Comparison of ENCODE assay signal across 23 cellular contexts in genomic region chr6:157339432-157339831, GRCh38. TPM values are rescaled to one million over a fixed set of nuclear protein-coding genes. Genes with fewer than 3 reads are reported as not detected.
A peak's percentile ranks its signal among the peaks of the same experiment; 100 is the strongest.
DNase-seq lines count a peak whose midpoint lies in the region; ATAC-seq, FAIRE-seq and TF ChIP-seq lines count a peak whose summit lies in the region.
"Had no signal": no experiment of that assay in that cellular context is flagged by ENCODE, and none has a peak within 500 bp of the region (broad histone marks: within the 10 kb centered on the region; RNA-seq: fewer than 3 reads in every experiment).

No MANE protein-coding gene starts in this region.

- no peak for TF ChIP-seq POLR2A in ovary (IDR thresholded peaks at IDR 0.05)

- intact Hi-C loops in ovary (cut with DNase I) = no loop called here

- H4K20me1 ChIP-seq in keratinocyte (ENCODE audit: control insufficient read depth, extremely low read depth, insufficient read depth, low read length) = no peaks in the 10 kb centered on the region

- dilution Hi-C loops in keratinocyte (cut with MboI; ENCODE audit: extremely low pct_ligation_motif_present, low sequenced_read_pairs) = no loop called here

- no peak overlapping the region for H3K9ac ChIP-seq in keratinocyte (ENCODE audit: control insufficient read depth, extremely low read depth, insufficient read depth, low read length)

- POLR2A ChIA-PET in WTC11 (lab: Charles Lee) = no interaction called here

- TF ChIP-seq EP300 in Ishikawa (IDR thresholded peaks at IDR 0.05; ENCODE audit: borderline replicate concordance) = no peak
- no peak for TF ChIP-seq EP300 in ovary (IDR thresholded peaks at IDR 0.05)

- no peaks in the 10 kb centered on the region for H3K27me3 Mint-ChIP-seq in WTC11 (ENCODE audit: low read depth)

- H3K36me3 Mint-ChIP-seq in WTC11 = no peaks in the 10 kb centered on the region
- H3K36me3 Mint-ChIP-seq: activated CD8-positive, alpha-beta memory T cell treated with anti-CD3 and anti-CD28 coated beads, Interleukin-2, amount 10 ng/mL, durations not matched to agents 7 days and 5 days; naive thymus-derived CD8-positive, alpha-beta T cell had no signal

- no peak overlapping the region for H2AFZ ChIP-seq in keratinocyte (ENCODE audit: control insufficient read depth, low read length)

- H3K9me3 ChIP-seq in keratinocyte (ENCODE audit: control insufficient read depth, low read depth, low read length) (no peaks in the 10 kb centered on the region), ovary (no peaks in the 10 kb centered on the region)
- H3K9me3 ChIP-seq: heart left ventricle, upper lobe of right lung had no signal

- no peaks in the 10 kb centered on the region for H3K79me2 ChIP-seq in keratinocyte (ENCODE audit: control insufficient read depth, insufficient read depth, low read length)

- H3K27ac ChIP-seq in keratinocyte (ENCODE audit: control insufficient read depth, insufficient read depth, low read length) = no peak overlapping the region
- H3K27ac ChIP-seq in ovary = no peak overlapping the region
- H3K27ac ChIP-seq: heart left ventricle, upper lobe of right lung had no signal

- TF ChIP-seq CTCF in GM06990 (IDR thresholded peaks at IDR 0.05; ENCODE audit: insufficient read depth, low read length, poor library complexity, severe bottlenecking) (peak; percentile 28), WTC11 (IDR thresholded peaks at IDR 0.05) (no peak), keratinocyte (optimal IDR thresholded peaks at IDR 0.05 in 1 of 3, IDR thresholded peaks at IDR 0.05 in 1 of 3, conservative IDR thresholded peaks at IDR 0.05 in 1 of 3; ENCODE audit: extremely low read depth in 1 of 3, insufficient read depth in 2 of 3, low read length in 3 of 3) (peak in 2 of 3 experiments; percentile 26 to 56), ovary (IDR thresholded peaks at IDR 0.05) (no peak)

- peak; percentile 37; the same call in 1 of the 2 replicates for TF ChIP-seq RAD21 in Ishikawa (IDR thresholded peaks at IDR 0.05; ENCODE audit: low read depth)

- H3K4me1 Mint-ChIP-seq in WTC11 = no peaks in the 10 kb centered on the region
- H3K4me1 Mint-ChIP-seq: activated CD8-positive, alpha-beta memory T cell treated with anti-CD3 and anti-CD28 coated beads, Interleukin-2, amount 10 ng/mL, durations not matched to agents 7 days and 5 days; activated T-helper 17 cell treated with anti-CD3 and anti-CD28 coated beads, Interleukin-2, amount 50 U/mL, for 72 hours; naive thymus-derived CD8-positive, alpha-beta T cell had no signal

- CTCF ChIA-PET in WTC11 (lab: Charles Lee) = interaction anchor here (0.7 to 1.3 kb wide), 2 partner anchors 14 to 330 kb away, joined by 3 to 5 read pairs; no protein-coding TSS in a partner anchor

- 88 to 100% (median 94%) methylated on average over 1 of the region's 1 CpG for WGBS in ovary, 3 donors

- H3K27ac Mint-ChIP-seq in WTC11 = no peak overlapping the region
- H3K27ac Mint-ChIP-seq: activated CD8-positive, alpha-beta memory T cell treated with anti-CD3 and anti-CD28 coated beads, Interleukin-2, amount 10 ng/mL, durations not matched to agents 7 days and 5 days; activated T-helper 17 cell treated with anti-CD3 and anti-CD28 coated beads, Interleukin-2, amount 50 U/mL, for 72 hours; naive thymus-derived CD8-positive, alpha-beta T cell had no signal

- H3K4me3 ChIP-seq in GM06990 (replicated peaks; ENCODE audit: low read depth, low read length) (no peak overlapping the region), keratinocyte (ENCODE audit: control insufficient read depth in 2 of 3, extremely low read depth in 1 of 3, insufficient read depth in 2 of 3, low read depth in 1 of 3, low read length in 3 of 3) (no peak overlapping the region), ovary (no peak overlapping the region)
- H3K4me3 ChIP-seq: heart left ventricle, upper lobe of right lung had no signal

- no peak for FAIRE-seq in keratinocyte (lab: Jason Lieb, UNC)
- FAIRE-seq: GM12892, HTR-8/SVneo, small intestine had no signal

- DNase-seq in GM06990 (ENCODE audit: extremely low read depth, insufficient read length) = no peak
- DNase-seq in WTC11 (ENCODE audit: low spot score) = no peak
- no peak for DNase-seq in keratinocyte (ENCODE audit: low read depth, low spot score)
- DNase-seq in 8988T = no peak
- no peak for DNase-seq in NCI-H2196 (lab: John Stamatoyannopoulos, UW; ENCODE audit: unreplicated experiment)
- no peak for DNase-seq in ovary
- DNase-seq: activated CD4-positive, alpha-beta T cell treated with anti-CD3 and anti-CD28 coated beads for 1 hour; activated CD8-positive, alpha-beta memory T cell treated with anti-CD3 and anti-CD28 coated beads, Interleukin-2, amount 10 ng/mL, durations not matched to agents 7 days and 5 days; effector memory CD4-positive, alpha-beta T cell; heart left ventricle; naive thymus-derived CD8-positive, alpha-beta T cell; NCI-H1694 treated with DMSO at 0.1 percent for 48 hours; NK-92 treated with Interleukin-12 subunit alpha and Interleukin-12 subunit beta, amount 100 ng/mL, for 24 hours; posterior cingulate gyrus; SHP77 treated with DMSO at 0.1 percent for 48 hours; small intestine; stimulated activated CD4-positive, alpha-beta T cell treated with anti-CD3 and anti-CD28 coated beads, Interleukin-4, amount 100 ng/mL, for 24 hours; upper lobe of right lung had no signal

- H3K9me1 ChIP-seq in keratinocyte (ENCODE audit: control insufficient read depth, extremely low read depth, insufficient read depth, low read length) = no peaks in the 10 kb centered on the region

- H3K27me3 ChIP-seq in GM06990 (replicated peaks; ENCODE audit: control insufficient read depth, insufficient read depth, low read length) (no peaks in the 10 kb centered on the region; the same call in 1 of the 2 replicates), keratinocyte (ENCODE audit: control insufficient read depth, extremely low read depth, insufficient read depth, low read length) (no peaks in the 10 kb centered on the region), ovary (no peaks in the 10 kb centered on the region)
- H3K27me3 ChIP-seq: heart left ventricle, upper lobe of right lung had no signal

- H3K4me3 Mint-ChIP-seq in WTC11 = no peak overlapping the region
- H3K4me3 Mint-ChIP-seq: activated CD8-positive, alpha-beta memory T cell treated with anti-CD3 and anti-CD28 coated beads, Interleukin-2, amount 10 ng/mL, durations not matched to agents 7 days and 5 days; activated T-helper 17 cell treated with anti-CD3 and anti-CD28 coated beads, Interleukin-2, amount 50 U/mL, for 72 hours; naive thymus-derived CD8-positive, alpha-beta T cell had no signal

- ATAC-seq in WTC11 (peak; percentile 44; the same call in 1 of the 2 replicates), GM18907 (IDR thresholded peaks at IDR 0.05; ENCODE audit: unreplicated experiment) (no peak)
- ATAC-seq: activated CD8-positive, alpha-beta memory T cell treated with anti-CD3 and anti-CD28 coated beads, Interleukin-2, amount 10 ng/mL, durations not matched to agents 7 days and 5 days; activated T-helper 17 cell treated with anti-CD3 and anti-CD28 coated beads, Interleukin-2, amount 50 U/mL, for 72 hours; heart left ventricle; naive thymus-derived CD8-positive, alpha-beta T cell; upper lobe of right lung had no signal

- no peaks in the 10 kb centered on the region for H3K36me3 ChIP-seq in GM06990 (ENCODE audit: control insufficient read depth, insufficient read depth, low read length)
- H3K36me3 ChIP-seq in keratinocyte (ENCODE audit: control insufficient read depth in 2 of 2, extremely low read depth in 1 of 2, insufficient read depth in 2 of 2, low read length in 2 of 2) = no peaks in the 10 kb centered on the region
- no peaks in the 10 kb centered on the region for H3K36me3 ChIP-seq in ovary
- H3K36me3 ChIP-seq: heart left ventricle, upper lobe of right lung had no signal

- H3K4me1 ChIP-seq in keratinocyte (ENCODE audit: control insufficient read depth, extremely low read depth, insufficient read depth, low read length) (no peaks in the 10 kb centered on the region), ovary (ENCODE audit: insufficient read depth) (no peaks in the 10 kb centered on the region)
- H3K4me1 ChIP-seq: heart left ventricle, upper lobe of right lung had no signal

- no peak overlapping the region for H3K4me2 ChIP-seq in keratinocyte (ENCODE audit: control insufficient read depth, extremely low read depth, insufficient read depth, low read depth, low read length)

- no peaks in the 10 kb centered on the region for H3K9me3 Mint-ChIP-seq in WTC11
- H3K9me3 Mint-ChIP-seq: activated T-helper 17 cell treated with anti-CD3 and anti-CD28 coated beads, Interleukin-2, amount 50 U/mL, for 72 hours; naive thymus-derived CD8-positive, alpha-beta T cell had no signal

TF ChIP-seq in Ishikawa, 13 proteins besides CTCF, POLR2A, EP300 and RAD21 (continues in another document):
- TF ChIP-seq CEBPB (IDR thresholded peaks at IDR 0.05) (no peak), CREB1 (IDR thresholded peaks at IDR 0.05; ENCODE audit: low read depth) (no peak)

TF ChIP-seq in WTC11, 78 proteins besides CTCF, POLR2A, EP300 and RAD21:
- no peak for TF ChIP-seq PRRX2 (CRISPR knock-in tag; IDR thresholded peaks at IDR 0.05)
- TF ChIP-seq NFE2L1 (CRISPR knock-in tag; IDR thresholded peaks at IDR 0.05) = no peak
- no peak for TF ChIP-seq JUN (CRISPR knock-in tag; IDR thresholded peaks at IDR 0.05)
TF ChIP-seq in WTC11: peak in this region for 0.

RNA-seq across cellular contexts. Expression of gene TMEM242, which starts 16.1 kb away (rescaled TPM):
- 8.7 to 11.5 TPM (median 11.0 TPM) in 3 replicates for total RNA-seq in WTC11 (2021)
- 8.1 to 11.0 TPM (median 9.3 TPM) in 3 replicates for polyA plus RNA-seq in keratinocyte
- polyA plus RNA-seq in keratinocyte (2011; ENCODE audit: low read depth) = 6.9 TPM
- 7.6 and 11.3 TPM in 2 replicates for polyA plus RNA-seq in keratinocyte (2011; cell fraction: cytosol; rRNA removed)
- 9.7 and 10.8 TPM in 2 replicates for polyA plus RNA-seq in keratinocyte (2011; cell fraction: nucleus; rRNA removed)
- polyA plus RNA-seq in keratinocyte (2012; ENCODE audit: low replicate concordance) = 8.4 and 10.3 TPM in 2 replicates
- polyA minus RNA-seq in keratinocyte = 0.69 to 3.6 TPM (median 2.1 TPM) in 3 replicates
- 3.8 TPM for polyA minus RNA-seq in keratinocyte (2011; cell fraction: cytosol; rRNA and poly(A)+ RNA removed)
- 3.0 and 8.1 TPM in 2 replicates for polyA minus RNA-seq in keratinocyte (2011; cell fraction: nucleus; rRNA and poly(A)+ RNA removed)
- 10 to 100 TPM in 4 of 7 donors, 1 to 10 TPM in 3; 5.5 to 12.1 (median 10.1) TPM for total RNA-seq in ovary
- polyA plus RNA-seq in ovary = 10 to 100 TPM in 1 of 2 donors, 1 to 10 TPM in 1; 7.4 to 11.1 TPM

RNA-seq across cellular contexts. Expression of gene ZDHHC14, which starts 41.6 kb away (rescaled TPM):
- total RNA-seq in WTC11 (2021) (6.6 to 11.6 TPM (median 10.7 TPM) in 3 replicates), ovary (1 to 10 TPM; 4.9 to 9.2 (median 5.9) TPM)
- polyA plus RNA-seq in keratinocyte (4.9 to 6.7 TPM (median 6.4 TPM) in 3 replicates), ovary (10 to 100 TPM in 1 of 2 donors, 1 to 10 TPM in 1; 5.9 to 16.4 TPM)
- 1.6 TPM for polyA plus RNA-seq in keratinocyte (2011; ENCODE audit: low read depth)
- polyA plus RNA-seq in keratinocyte (2011; cell fraction: cytosol; rRNA removed) = 4.3 and 6.5 TPM in 2 replicates
- 10.8 and 11.4 TPM in 2 replicates for polyA plus RNA-seq in keratinocyte (2011; cell fraction: nucleus; rRNA removed)
- polyA plus RNA-seq in keratinocyte (2012; ENCODE audit: low replicate concordance) = 4.2 and 7.0 TPM in 2 replicates
- polyA minus RNA-seq in keratinocyte = 2.9 to 5.5 TPM (median 3.6 TPM) in 3 replicates
- 5.0 TPM for polyA minus RNA-seq in keratinocyte (2011; cell fraction: cytosol; rRNA and poly(A)+ RNA removed)
- polyA minus RNA-seq in keratinocyte (2011; cell fraction: nucleus; rRNA and poly(A)+ RNA removed) = 5.8 and 9.5 TPM in 2 replicates

Comparison
In these comparisons a context has a peak if more than half of its experiments do, and no peak if none do; other contexts are left out.
1. CTCF ChIP-seq: peak in GM06990 (single experiment) and keratinocyte (2 of 3); none in WTC11 (single experiment) and ovary (0 of 3).